25 cellular contexts compared by ENCODE assay signal in genomic region chr10:127332631-127333030, GRCh38.
DNase-seq lines count a peak whose midpoint lies in the region; ATAC-seq, FAIRE-seq and TF ChIP-seq lines count a peak whose summit lies in the region.
"Had no signal": no experiment of that assay in that cellular context is flagged by ENCODE, and none has a peak within 500 bp of the region (broad histone marks: within the 10 kb centered on the region; RNA-seq: fewer than 3 reads in every experiment).

No MANE protein-coding gene starts in this region.

- no peak for ATAC-seq in HG03039 (IDR thresholded peaks at IDR 0.05; ENCODE audit: unreplicated experiment)
- ATAC-seq: CD8-positive, alpha-beta T cell; GM23338; HCT116 had no signal

- dilution Hi-C loops in mammary epithelial cell (cut with HindIII; ENCODE audit: low sequenced_read_pairs): no loop called here
- dilution Hi-C loops in endothelial cell of umbilical vein (cut with MboI; ENCODE audit: extremely low pct_ligation_motif_present, low sequenced_read_pairs): no loop called here
- dilution Hi-C loops in keratinocyte (cut with MboI; ENCODE audit: extremely low pct_ligation_motif_present, low sequenced_read_pairs): no loop called here

- POLR2A ChIA-PET in MCF 10A (lab: Yijun Ruan, JAX): no interaction called here
- POLR2A ChIA-PET in endothelial cell of umbilical vein (lab: Charles Lee): no interaction called here

- no TSS peak for BruUV-seq in MCF 10A (replicated peaks; lab: Mats Ljungman, UMichigan)
- BruUV-seq in mammary epithelial cell (replicated peaks; lab: Mats Ljungman, UMichigan): no TSS peak
- no TSS peak for BruUV-seq in endothelial cell of umbilical vein (replicated peaks; lab: Mats Ljungman, UMichigan)

- H3K9ac ChIP-seq in mammary epithelial cell (ENCODE audit: insufficient read depth, low read length) (no peak overlapping the region), endothelial cell of umbilical vein (replicated peaks; ENCODE audit: extremely low read depth, insufficient read depth, low read length) (no peak overlapping the region), keratinocyte (ENCODE audit: control insufficient read depth, extremely low read depth, insufficient read depth, low read length) (no peak overlapping the region)
- H3K9ac ChIP-seq: BLaER1 had no signal

- TF ChIP-seq POLR2A in endothelial cell of umbilical vein (IDR thresholded peaks at IDR 0.05; ENCODE audit: low read depth, low read length): no peak
- TF ChIP-seq POLR2A in sigmoid colon (IDR thresholded peaks at IDR 0.05): no peak

- TF ChIP-seq CTCF in MCF 10A (IDR thresholded peaks at IDR 0.05; ENCODE audit: unreplicated experiment) (no peak), mammary epithelial cell (conservative IDR thresholded peaks at IDR 0.05 in 1 of 2, IDR thresholded peaks at IDR 0.05 in 1 of 2; ENCODE audit: extremely low read depth in 1 of 2, insufficient read depth in 1 of 2, low read depth in 1 of 2, low read length in 2 of 2) (no peak), endothelial cell of umbilical vein (IDR thresholded peaks at IDR 0.05; ENCODE audit: extremely low read depth in 1 of 2, insufficient read depth in 1 of 2, low read depth in 1 of 2, low read length in 2 of 2) (no peak), keratinocyte (optimal IDR thresholded peaks at IDR 0.05 in 1 of 3, IDR thresholded peaks at IDR 0.05 in 1 of 3, conservative IDR thresholded peaks at IDR 0.05 in 1 of 3; ENCODE audit: extremely low read depth in 1 of 3, insufficient read depth in 2 of 3, low read length in 3 of 3) (no peak), type B pancreatic cell (conservative IDR thresholded peaks at IDR 0.05) (no peak), sigmoid colon (IDR thresholded peaks at IDR 0.05) (no peak)

- CTCF ChIA-PET in MCF 10A (lab: Yijun Ruan, JAX): interaction anchor here (0.6 to 1.6 kb wide), 3 partner anchors 22 to 362 kb away, joined by 3 read pairs; no protein-coding TSS in a partner anchor
- CTCF ChIA-PET in mammary epithelial cell (lab: Charles Lee; ENCODE audit: low non-redundant PET): no interaction called here
- CTCF ChIA-PET in endothelial cell of umbilical vein (lab: Charles Lee): no interaction called here

- in situ Hi-C loops in mammary epithelial cell (cut with MboI; ENCODE audit: low sequenced_read_pairs in 2 of 2): no loop called here

- FAIRE-seq in endothelial cell of umbilical vein (lab: Jason Lieb, UNC) (peak; percentile 55), keratinocyte (lab: Jason Lieb, UNC) (peak; percentile 13)
- FAIRE-seq: A204.1, GM12891, GM18507 had no signal

- H4K20me1 ChIP-seq in mammary epithelial cell (ENCODE audit: insufficient read depth, low read length) (no peaks in the 10 kb centered on the region), endothelial cell of umbilical vein (replicated peaks; ENCODE audit: control insufficient read depth, extremely low read depth, insufficient read depth, low read length) (peaks cover 4% of the 10 kb centered on the region), keratinocyte (ENCODE audit: control insufficient read depth, extremely low read depth, insufficient read depth, low read length) (no peaks in the 10 kb centered on the region)
- H4K20me1 ChIP-seq: BLaER1 had no signal

- no peaks in the 10 kb centered on the region for H3K27me3 Mint-ChIP-seq in MCF 10A (ENCODE audit: insufficient read depth, unreplicated experiment)
- no peaks in the 10 kb centered on the region for H3K27me3 Mint-ChIP-seq in type B pancreatic cell
- H3K27me3 Mint-ChIP-seq: B cell; CD4-positive, CD25-positive, alpha-beta regulatory T cell had no signal

- no peak overlapping the region for H2AFZ ChIP-seq in mammary epithelial cell (ENCODE audit: low read depth, low read length)
- H2AFZ ChIP-seq in endothelial cell of umbilical vein (ENCODE audit: low read depth, low read length): no peak overlapping the region
- H2AFZ ChIP-seq in keratinocyte (ENCODE audit: control insufficient read depth, low read length): no peak overlapping the region
- H2AFZ ChIP-seq: GM23338 had no signal

- WGBS in mammary epithelial cell (ENCODE audit: low coverage, missing lambda C conversion rate): 85% methylated on average over 4 of the region's 4 CpGs
- 89 to 91% methylated on average over 4 of the region's 4 CpGs for WGBS in sigmoid colon, 2 donors

- H3K79me2 ChIP-seq in mammary epithelial cell (ENCODE audit: insufficient read depth, low read length): no peaks in the 10 kb centered on the region
- H3K79me2 ChIP-seq in endothelial cell of umbilical vein (ENCODE audit: control insufficient read depth, insufficient read depth, low read length): no peaks in the 10 kb centered on the region
- no peaks in the 10 kb centered on the region for H3K79me2 ChIP-seq in keratinocyte (ENCODE audit: control insufficient read depth, insufficient read depth, low read length)

- H3K4me1 Mint-ChIP-seq in MCF 10A (ENCODE audit: insufficient read depth, unreplicated experiment) (peaks cover 9% of the 10 kb centered on the region), type B pancreatic cell (ENCODE audit: unreplicated experiment) (peaks cover 3% of the 10 kb centered on the region)
- H3K4me1 Mint-ChIP-seq: B cell; CD4-positive, CD25-positive, alpha-beta regulatory T cell had no signal

- no peaks in the 10 kb centered on the region for H3K9me1 ChIP-seq in endothelial cell of umbilical vein (replicated peaks; ENCODE audit: control insufficient read depth, extremely low read depth, insufficient read depth, low read length)
- H3K9me1 ChIP-seq in keratinocyte (ENCODE audit: control insufficient read depth, extremely low read depth, insufficient read depth, low read length): no peaks in the 10 kb centered on the region

- no peak overlapping the region for H3K27ac Mint-ChIP-seq in MCF 10A (ENCODE audit: low read depth, unreplicated experiment)
- peak overlapping the region; percentile 13 for H3K27ac Mint-ChIP-seq in type B pancreatic cell
- H3K27ac Mint-ChIP-seq: B cell; CD8-positive, alpha-beta T cell; GM23338 had no signal

- no peak for TF ChIP-seq EP300 in sigmoid colon (IDR thresholded peaks at IDR 0.05)

- H3K27ac ChIP-seq in mammary epithelial cell (ENCODE audit: insufficient read depth, low read depth, low read length) (no peak overlapping the region), endothelial cell of umbilical vein (ENCODE audit: insufficient read depth, low read depth, low read length) (no peak overlapping the region), keratinocyte (ENCODE audit: control insufficient read depth, insufficient read depth, low read length) (no peak overlapping the region), sigmoid colon (no peak overlapping the region)
- H3K27ac ChIP-seq: 22Rv1, BLaER1, C4-2B had no signal

- H3K9me3 ChIP-seq in mammary epithelial cell (replicated peaks; ENCODE audit: insufficient read depth, low read length): no peaks in the 10 kb centered on the region
- no peaks in the 10 kb centered on the region for H3K9me3 ChIP-seq in endothelial cell of umbilical vein (replicated peaks; ENCODE audit: control insufficient read depth, insufficient read depth, low read length)
- H3K9me3 ChIP-seq in keratinocyte (ENCODE audit: control insufficient read depth, low read depth, low read length): no peaks in the 10 kb centered on the region
- no peaks in the 10 kb centered on the region for H3K9me3 ChIP-seq in sigmoid colon
- H3K9me3 ChIP-seq: BLaER1, Caco-2 had no signal

- H3K4me1 ChIP-seq in mammary epithelial cell (ENCODE audit: insufficient read depth, low read length) (no peaks in the 10 kb centered on the region), endothelial cell of umbilical vein (ENCODE audit: control insufficient read depth, extremely low read depth, insufficient read depth, low read length) (no peaks in the 10 kb centered on the region), keratinocyte (ENCODE audit: control insufficient read depth, extremely low read depth, insufficient read depth, low read length) (peaks cover 13% of the 10 kb centered on the region), sigmoid colon (no peaks in the 10 kb centered on the region)
- H3K4me1 ChIP-seq: BLaER1, Caco-2 had no signal

- H3K27me3 ChIP-seq in mammary epithelial cell (ENCODE audit: insufficient read depth, low read length) (no peaks in the 10 kb centered on the region), endothelial cell of umbilical vein (ENCODE audit: control insufficient read depth in 2 of 2, insufficient read depth in 2 of 2, low read length in 2 of 2) (no peaks in the 10 kb centered on the region), keratinocyte (ENCODE audit: control insufficient read depth, extremely low read depth, insufficient read depth, low read length) (no peaks in the 10 kb centered on the region), sigmoid colon (no peaks in the 10 kb centered on the region)
- H3K27me3 ChIP-seq: BLaER1 had no signal

- no peaks in the 10 kb centered on the region for H3K9me3 Mint-ChIP-seq in MCF 10A (ENCODE audit: unreplicated experiment)
- no peaks in the 10 kb centered on the region for H3K9me3 Mint-ChIP-seq in type B pancreatic cell
- H3K9me3 Mint-ChIP-seq: CD4-positive, CD25-positive, alpha-beta regulatory T cell; CD8-positive, alpha-beta T cell; GM23338; H9 had no signal

- no peaks in the 10 kb centered on the region for H3K36me3 ChIP-seq in mammary epithelial cell (ENCODE audit: insufficient read depth, low read length)
- H3K36me3 ChIP-seq in endothelial cell of umbilical vein (ENCODE audit: control insufficient read depth in 2 of 2, extremely low read depth in 1 of 2, insufficient read depth in 2 of 2, low read length in 2 of 2): no peaks in the 10 kb centered on the region
- H3K36me3 ChIP-seq in keratinocyte (ENCODE audit: control insufficient read depth in 2 of 2, extremely low read depth in 1 of 2, insufficient read depth in 2 of 2, low read length in 2 of 2): no peaks in the 10 kb centered on the region
- no peaks in the 10 kb centered on the region for H3K36me3 ChIP-seq in sigmoid colon
- H3K36me3 ChIP-seq: BLaER1 had no signal

- peak; percentile 20 for DNase-seq in MCF 10A (ENCODE audit: unreplicated experiment)
- DNase-seq in mammary epithelial cell: no peak
- DNase-seq in endothelial cell of umbilical vein (ENCODE audit: low read depth, low spot score): no peak
- no peak for DNase-seq in keratinocyte (ENCODE audit: low read depth, low spot score)
- DNase-seq in type B pancreatic cell (ENCODE audit: extremely low spot score, unreplicated experiment): no peak
- no peak for DNase-seq in sigmoid colon
- no peak for DNase-seq in DMS 273 (lab: John Stamatoyannopoulos, UW; ENCODE audit: unreplicated experiment)
- DNase-seq: Caco-2; CD4-positive, CD25-positive, alpha-beta regulatory T cell; CD8-positive, alpha-beta T cell; DMS 273 treated with DMSO at 0.1 percent for 48 hours; DMS79; EL; GDM1; H9 had no signal

- H3K4me3 Mint-ChIP-seq in MCF 10A (ENCODE audit: unreplicated experiment) (no peak overlapping the region), type B pancreatic cell (no peak overlapping the region)
- H3K4me3 Mint-ChIP-seq: B cell; CD4-positive, CD25-positive, alpha-beta regulatory T cell; CD8-positive, alpha-beta T cell; GM23338; H9 had no signal

- H3K4me3 ChIP-seq in mammary epithelial cell (replicated peaks in 1 of 3; ENCODE audit: insufficient read depth in 1 of 3, low read depth in 2 of 3, low read length in 3 of 3) (no peak overlapping the region), endothelial cell of umbilical vein (replicated peaks in 1 of 3; ENCODE audit: insufficient read depth in 1 of 3, low read depth in 1 of 3, low read length in 3 of 3) (no peak overlapping the region), keratinocyte (ENCODE audit: control insufficient read depth in 2 of 3, extremely low read depth in 1 of 3, insufficient read depth in 2 of 3, low read depth in 1 of 3, low read length in 3 of 3) (no peak overlapping the region), sigmoid colon (no peak overlapping the region)
- H3K4me3 ChIP-seq: BLaER1, GM23338 had no signal

- intact Hi-C loops in MCF 10A (cut with micrococcal nuclease) (no loop called here), mammary epithelial cell (cut with micrococcal nuclease) (no loop called here), endothelial cell of umbilical vein (cut with micrococcal nuclease) (no loop called here), sigmoid colon (cut with DNase I) (no loop called here)

- H3K4me2 ChIP-seq in mammary epithelial cell (ENCODE audit: insufficient read depth, low read depth, low read length) (no peak overlapping the region), endothelial cell of umbilical vein (ENCODE audit: insufficient read depth, low read length) (no peak overlapping the region), keratinocyte (ENCODE audit: control insufficient read depth, extremely low read depth, insufficient read depth, low read depth, low read length) (no peak overlapping the region)
- H3K4me2 ChIP-seq: BLaER1, GM23338 had no signal

- H3K36me3 Mint-ChIP-seq in MCF 10A (ENCODE audit: insufficient read depth, unreplicated experiment) (peaks cover 6% of the 10 kb centered on the region), type B pancreatic cell (peaks cover 7% of the 10 kb centered on the region)
- H3K36me3 Mint-ChIP-seq: CD4-positive, CD25-positive, alpha-beta regulatory T cell; CD8-positive, alpha-beta T cell had no signal
